Comparison of ENCODE assay signal across 23 cellular contexts in genomic region chr11:120244476-120244875, GRCh38. TPM values are rescaled to one million over a fixed set of nuclear protein-coding genes. Genes with fewer than 3 reads are reported as not detected.
DNase-seq lines count a peak whose midpoint lies in the region; ATAC-seq, FAIRE-seq and TF ChIP-seq lines count a peak whose summit lies in the region.
"Had no signal": no experiment of that assay in that cellular context is flagged by ENCODE, and none has a peak within 500 bp of the region (broad histone marks: within the 10 kb centered on the region; RNA-seq: fewer than 3 reads in every experiment).

No MANE protein-coding gene starts in this region.

- intact Hi-C loops in activated naive CD4-positive, alpha-beta T cell treated with anti-CD3 and anti-CD28 coated beads for 36 hours (cut with micrococcal nuclease) = loop anchor here (10.0 kb wide), 1 partner anchor 1220 kb away; no protein-coding TSS in a partner anchor
- intact Hi-C loops in adrenal gland (cut with DNase I) = loop anchor here in 1 of 2 donors (5.0 kb wide), 1 partner anchor 48 kb away; no protein-coding TSS in a partner anchor

- no peak overlapping the region for H3K27ac Mint-ChIP-seq in activated naive CD4-positive, alpha-beta T cell treated with anti-CD3 and anti-CD28 coated beads for 36 hours
- H3K27ac Mint-ChIP-seq in activated naive CD4-positive, alpha-beta T cell treated with anti-CD3 and anti-CD28 coated beads, Interleukin-2, amount 10 ng/mL, durations not matched to agents 7 days and 5 days = no peak overlapping the region
- H3K27ac Mint-ChIP-seq: activated naive CD4-positive, alpha-beta T cell treated with anti-CD3 and anti-CD28 coated beads, Interleukin-2, amount 50 U/mL, for 24 hours had no signal

- TF ChIP-seq CTCF in fibroblast of mammary gland (conservative IDR thresholded peaks at IDR 0.05; ENCODE audit: control insufficient read depth, insufficient read depth, low read depth, low read length) (no peak), adrenal gland (IDR thresholded peaks at IDR 0.05) (no peak)

- H3K27ac ChIP-seq in adrenal gland = no peak overlapping the region
- H3K27ac ChIP-seq: lower lobe of right lung, SK-N-MC had no signal

- H3K4me1 ChIP-seq in adrenal gland (replicated peaks in 1 of 2) = peaks cover 0 to 4% of the 10 kb centered on the region in 2 donors

- peak; percentile 57 for DNase-seq in activated naive CD4-positive, alpha-beta T cell treated with anti-CD3 and anti-CD28 coated beads for 36 hours
- no peak for DNase-seq in activated naive CD4-positive, alpha-beta T cell treated with anti-CD3 and anti-CD28 coated beads, Interleukin-2, amount 10 ng/mL, durations not matched to agents 7 days and 5 days
- DNase-seq in RCC 7860 (ENCODE audit: low spot score) (peak; percentile 21), fibroblast of mammary gland (ENCODE audit: low read depth) (peak; percentile 29), adrenal gland (no peak), SK-N-DZ (ENCODE audit: low spot score) (no peak), NCI-H345 treated with DMSO at 0.1 percent for 48 hours (lab: John Stamatoyannopoulos, UW; ENCODE audit: unreplicated experiment) (no peak)
- DNase-seq: activated CD4-positive, alpha-beta T cell treated with anti-CD3 and anti-CD28 coated beads for 1 hour; activated T-cell treated with anti-CD3 and anti-CD28 coated beads for 4 hours; CD8-positive, alpha-beta memory T cell; DND-41; glutamatergic neuron; lower lobe of right lung; NCI-H1092 treated with DMSO at 0.1 percent for 48 hours; occipital lobe; right cardiac atrium; stimulated activated naive CD4-positive, alpha-beta T cell treated with Interleukin-2 at 50 U/mL for 16 hours; T1000; trophoblast cell had no signal

- peaks cover 35% of the 10 kb centered on the region for H3K4me1 Mint-ChIP-seq in activated naive CD4-positive, alpha-beta T cell treated with anti-CD3 and anti-CD28 coated beads for 36 hours (ENCODE audit: low read depth)
- peaks cover 28% of the 10 kb centered on the region for H3K4me1 Mint-ChIP-seq in activated naive CD4-positive, alpha-beta T cell treated with anti-CD3 and anti-CD28 coated beads, Interleukin-2, amount 10 ng/mL, durations not matched to agents 7 days and 5 days

- 67 to 73% (median 67%) methylated on average over 3 to 4 of the region's 4 CpGs for WGBS in adrenal gland, 4 donors

- no peak for FAIRE-seq in RCC 7860 (lab: Jason Lieb, UNC)
- FAIRE-seq: H54 had no signal

- H3K27me3 Mint-ChIP-seq in activated naive CD4-positive, alpha-beta T cell treated with anti-CD3 and anti-CD28 coated beads for 36 hours (ENCODE audit: low read depth) = peaks cover 68% of the 10 kb centered on the region
- H3K27me3 Mint-ChIP-seq in activated naive CD4-positive, alpha-beta T cell treated with anti-CD3 and anti-CD28 coated beads, Interleukin-2, amount 10 ng/mL, durations not matched to agents 7 days and 5 days = peaks cover 95% of the 10 kb centered on the region

- H3K4me3 Mint-ChIP-seq in activated naive CD4-positive, alpha-beta T cell treated with anti-CD3 and anti-CD28 coated beads for 36 hours = no peak overlapping the region
- H3K4me3 Mint-ChIP-seq in activated naive CD4-positive, alpha-beta T cell treated with anti-CD3 and anti-CD28 coated beads, Interleukin-2, amount 10 ng/mL, durations not matched to agents 7 days and 5 days = no peak overlapping the region
- H3K4me3 Mint-ChIP-seq: activated naive CD4-positive, alpha-beta T cell treated with anti-CD3 and anti-CD28 coated beads, Interleukin-2, amount 50 U/mL, for 24 hours; CD8-positive, alpha-beta memory T cell had no signal

- H3K4me3 ChIP-seq in fibroblast of mammary gland (ENCODE audit: control insufficient read depth, low read depth, low read length) = no peak overlapping the region
- H3K4me3 ChIP-seq in adrenal gland = no peak overlapping the region
- H3K4me3 ChIP-seq: lower lobe of right lung, SK-N-MC had no signal

- no peaks in the 10 kb centered on the region for H3K9me3 Mint-ChIP-seq in activated naive CD4-positive, alpha-beta T cell treated with anti-CD3 and anti-CD28 coated beads for 36 hours
- H3K9me3 Mint-ChIP-seq in activated naive CD4-positive, alpha-beta T cell treated with anti-CD3 and anti-CD28 coated beads, Interleukin-2, amount 10 ng/mL, durations not matched to agents 7 days and 5 days = no peaks in the 10 kb centered on the region
- H3K9me3 Mint-ChIP-seq: activated naive CD4-positive, alpha-beta T cell treated with anti-CD3 and anti-CD28 coated beads, Interleukin-2, amount 50 U/mL, for 24 hours; CD8-positive, alpha-beta memory T cell had no signal

- no peaks in the 10 kb centered on the region for H3K36me3 ChIP-seq in adrenal gland (replicated peaks in 1 of 2)
- H3K36me3 ChIP-seq: lower lobe of right lung had no signal

- CTCF ChIA-PET in activated naive CD4-positive, alpha-beta T cell treated with anti-CD3 and anti-CD28 coated beads for 36 hours (lab: Charles Lee) = interaction anchor here (0.6 to 3.3 kb wide), 5 partner anchors 10 to 135 kb away, joined by 3 to 13 read pairs (median 7); no protein-coding TSS in a partner anchor
- CTCF ChIA-PET in activated naive CD4-positive, alpha-beta T cell treated with anti-CD3 and anti-CD28 coated beads, Interleukin-2, amount 10 ng/mL, durations not matched to agents 7 days and 5 days (lab: Charles Lee) = interaction anchor here (1.3 to 3.0 kb wide), 6 partner anchors 8 to 59 kb away, joined by 5 to 14 read pairs (median 6); no protein-coding TSS in a partner anchor

- peaks cover 29% of the 10 kb centered on the region for H3K27me3 ChIP-seq in adrenal gland

- no peaks in the 10 kb centered on the region for H3K9me3 ChIP-seq in adrenal gland (replicated peaks in 1 of 3)
- H3K9me3 ChIP-seq: lower lobe of right lung had no signal

- ATAC-seq in GM21528 (IDR thresholded peaks at IDR 0.05; ENCODE audit: low FRiP score, unreplicated experiment) = no peak
- ATAC-seq: lower lobe of right lung, right cardiac atrium had no signal

- TF ChIP-seq POLR2A in adrenal gland (IDR thresholded peaks at IDR 0.05) = no peak

- no peaks in the 10 kb centered on the region for H3K36me3 Mint-ChIP-seq in activated naive CD4-positive, alpha-beta T cell treated with anti-CD3 and anti-CD28 coated beads for 36 hours (ENCODE audit: low read depth)
- no peaks in the 10 kb centered on the region for H3K36me3 Mint-ChIP-seq in activated naive CD4-positive, alpha-beta T cell treated with anti-CD3 and anti-CD28 coated beads, Interleukin-2, amount 10 ng/mL, durations not matched to agents 7 days and 5 days
- H3K36me3 Mint-ChIP-seq: activated naive CD4-positive, alpha-beta T cell treated with anti-CD3 and anti-CD28 coated beads, Interleukin-2, amount 50 U/mL, for 24 hours; CD8-positive, alpha-beta memory T cell had no signal

RNA-seq across cellular contexts. Expression of gene POU2F3, which starts 4.5 kb away (rescaled TPM):
- total RNA-seq in activated naive CD4-positive, alpha-beta T cell treated with anti-CD3 and anti-CD28 coated beads for 36 hours = not detected
- 1 to 10 TPM in 1 of 8 donors, under 1 TPM in 4, not detected in 3; 0.15 to 1.4 (median 0.41) TPM for total RNA-seq in adrenal gland
- under 1 TPM; 0.07 to 0.40 (median 0.16) TPM for polyA plus RNA-seq in adrenal gland
- polyA plus RNA-seq in SK-N-DZ (2014; cell fraction: cytosol; rRNA removed) = not detected in 2 replicates
- polyA plus RNA-seq in SK-N-DZ (2014; cell fraction: nucleus; rRNA removed) = not detected in 2 replicates
- total RNA-seq: CD8-positive, alpha-beta memory T cell; occipital lobe had no signal
- polyA plus RNA-seq: CD8-positive, alpha-beta memory T cell had no signal

RNA-seq across cellular contexts. Expression of gene OAF, which starts 33.6 kb away (rescaled TPM):
- total RNA-seq in activated naive CD4-positive, alpha-beta T cell treated with anti-CD3 and anti-CD28 coated beads for 36 hours = 1 to 10 TPM; 1.5 to 1.6 TPM
- total RNA-seq in adrenal gland = 100 to 1,000 TPM in 7 of 8 donors, 10 to 100 TPM in 1; 98.6 to 253 (median 182) TPM
- polyA plus RNA-seq in adrenal gland = 100 to 1,000 TPM in 1 of 3 donors, 10 to 100 TPM in 2; 67.7 to 105 (median 69.9) TPM
- 1.6 and 3.1 TPM in 2 replicates for polyA plus RNA-seq in SK-N-DZ (2014; cell fraction: cytosol; rRNA removed)
- 0.41 and 2.0 TPM in 2 replicates for polyA plus RNA-seq in SK-N-DZ (2014; cell fraction: nucleus; rRNA removed)

Comparison
In these comparisons a context has a peak if more than half of its experiments do, and no peak if none do; other contexts are left out.
1. DNase-seq: peak in activated naive CD4-positive, alpha-beta T cell treated with anti-CD3 and anti-CD28 coated beads for 36 hours (single experiment), RCC 7860 (single experiment) and fibroblast of mammary gland (single experiment); none in activated naive CD4-positive, alpha-beta T cell treated with anti-CD3 and anti-CD28 coated beads, Interleukin-2, amount 10 ng/mL, durations not matched to agents 7 days and 5 days (single experiment), adrenal gland (0 of 7), SK-N-DZ (single experiment) and NCI-H345 treated with DMSO at 0.1 percent for 48 hours (single experiment).
2. RNA of gene OAF, which starts 33.6 kb away (total RNA-seq): 98.6 to 253 TPM in adrenal gland; 1.5 to 1.6 TPM in activated naive CD4-positive, alpha-beta T cell treated with anti-CD3 and anti-CD28 coated beads for 36 hours; every median in the first group is over 10 times any median in the second.